In genomic region chr16:19907161-19907992, GRCh38 we compare ENCODE assay signal across 8 cellular contexts. TPM values are rescaled to one million over a fixed set of nuclear protein-coding genes. Genes with fewer than 3 reads are reported as not detected.
A peak's percentile ranks its signal among the peaks of the same experiment; 100 is the strongest.
DNase-seq lines count a peak whose midpoint lies in the region; ATAC-seq and TF ChIP-seq lines count a peak whose summit lies in the region.

No MANE protein-coding gene starts in this region.

- H3K4me1 ChIP-seq in GM23338 (ENCODE audit: insufficient read depth), result peaks cover 5% of the 10 kb centered on the region; the same call in 1 of the 2 replicates

- peak overlapping the region; percentile 83 for H3K27ac Mint-ChIP-seq in GM23338

- peak overlapping the region; percentile 90 for H2AFZ ChIP-seq in GM23338

- H3K4me1 Mint-ChIP-seq in GM23338, result peaks cover 8% of the 10 kb centered on the region

- DNase-seq in COLO829 (ENCODE audit: low spot score) (peak; percentile 70), GM23338 (ENCODE audit: low spot score) (peak; percentile 92), NCI-H1930 (lab: John Stamatoyannopoulos, UW) (peak; percentile 65 to 70), UCSD-AML1 (lab: John Stamatoyannopoulos, UW; ENCODE audit: unreplicated experiment) (peak; percentile 72), astrocyte of the spinal cord (ENCODE audit: low read depth, low spot score) (peak; percentile 71), iPS-NIHi7 (ENCODE audit: extremely low spot score) (peak; percentile 85)
- DNase-seq in stimulated activated CD4-positive, alpha-beta T cell treated with anti-CD3 and anti-CD28 coated beads, Interleukin-15, amount 100 ng/mL, for 1 hour (ENCODE audit: low read depth in 1 of 2, low spot score in 1 of 2), result peak; percentile 40 to 57

- H3K27ac ChIP-seq in GM23338 (ENCODE audit: low read depth), result peak overlapping the region; percentile 71; the same call in 1 of the 2 replicates

- H3K27me3 Mint-ChIP-seq in GM23338 (ENCODE audit: insufficient read depth, low read depth, poor library complexity), result peaks cover 15% of the 10 kb centered on the region

- H3K27me3 ChIP-seq in GM23338 (ENCODE audit: insufficient read depth), result no peaks in the 10 kb centered on the region

- H4K20me1 ChIP-seq in GM23338 (replicated peaks; ENCODE audit: insufficient read depth), result no peaks in the 10 kb centered on the region

- H3K4me3 Mint-ChIP-seq in GM23338, result no peak overlapping the region

- TF ChIP-seq CTCF in GM23338 (conservative IDR thresholded peaks at IDR 0.05; ENCODE audit: low read depth in 2 of 2), result peak; percentile 97 to 98
- TF ChIP-seq CTCF in astrocyte of the spinal cord (IDR thresholded peaks at IDR 0.05; ENCODE audit: low read depth, low read length), result peak; percentile 99

- H3K36me3 ChIP-seq in GM23338 (ENCODE audit: insufficient read depth), result no peaks in the 10 kb centered on the region

- peaks cover 7% of the 10 kb centered on the region; the same call in 2 of the 3 replicates for H3K9me3 Mint-ChIP-seq in GM23338

- peak overlapping the region; percentile 3; the same call in 1 of the 2 replicates for H3K4me2 ChIP-seq in GM23338

- no peaks in the 10 kb centered on the region for H3K79me2 ChIP-seq in GM23338 (replicated peaks; ENCODE audit: insufficient read depth)

- in situ Hi-C loops in astrocyte of the spinal cord (cut with HindIII; ENCODE audit: low sequenced_read_pairs), result no loop called here

- H3K36me3 Mint-ChIP-seq in GM23338 (ENCODE audit: low read depth), result peaks cover 7% of the 10 kb centered on the region; the same call in 2 of the 3 replicates

- H3K4me3 ChIP-seq in GM23338 (no peak overlapping the region), astrocyte of the spinal cord (ENCODE audit: low read depth, low read length) (no peak overlapping the region)

- ATAC-seq in GM23338, result peak; percentile 96
- ATAC-seq in HG02840 (IDR thresholded peaks at IDR 0.05; ENCODE audit: low FRiP score, unreplicated experiment), result no peak

- H3F3A ChIP-seq in GM23338 (replicated peaks; ENCODE audit: low read depth), result no peaks in the 10 kb centered on the region

- H3K9me2 ChIP-seq in GM23338 (ENCODE audit: insufficient read depth), result no peaks in the 10 kb centered on the region

TF ChIP-seq in GM23338, 12 proteins besides CTCF, POLR2A, EP300 and RAD21:
- TF ChIP-seq JUNB (IDR thresholded peaks at IDR 0.05; ENCODE audit: unreplicated experiment) (no peak), ZNF331 (CRISPR knock-in tag; IDR thresholded peaks at IDR 0.05; ENCODE audit: low read depth) (no peak), CREB1 (CRISPR knock-in tag; IDR thresholded peaks at IDR 0.05; ENCODE audit: low read depth) (no peak), EZH2phosphoT487 (IDR thresholded peaks at IDR 0.05; ENCODE audit: unreplicated experiment) (no peak), STAT1 (IDR thresholded peaks at IDR 0.05; ENCODE audit: unreplicated experiment) (no peak), ZNF462 (CRISPR knock-in tag; IDR thresholded peaks at IDR 0.05) (no peak), NANOG (IDR thresholded peaks at IDR 0.05; ENCODE audit: borderline replicate concordance) (no peak), POLR2AphosphoS5 (IDR thresholded peaks at IDR 0.05; ENCODE audit: low read depth) (no peak), ETS1 (IDR thresholded peaks at IDR 0.05) (no peak), REST (IDR thresholded peaks at IDR 0.05; ENCODE audit: unreplicated experiment) (no peak), EZH2 (IDR thresholded peaks at IDR 0.05; ENCODE audit: low read depth, unreplicated experiment) (no peak)

RNA-seq across cellular contexts. Expression of gene GPRC5B, which starts 22.7 kb away (rescaled TPM):
- 57.4 and 82.5 TPM in 2 replicates for total RNA-seq in GM23338 (2014; rRNA removed; shearing (Covaris generic))
- polyA plus RNA-seq in GM23338 (2016; fragmentation: Nextera tagmentation; extraction: Ambion mirVana), result 70.9 and 85.6 TPM in 2 replicates
